ENCODE assay signal across 1 cellular context in genomic region chr17:49146620-49147306, GRCh38.
A peak's percentile ranks its signal among the peaks of the same experiment; 100 is the strongest.
TF ChIP-seq lines count a peak whose summit lies in the region.

No MANE protein-coding gene starts in this region.

TF ChIP-seq in A549, 52 proteins besides CTCF, POLR2A, EP300 and RAD21 (continued from another document):
- no peak for TF ChIP-seq MAFK (IDR thresholded peaks at IDR 0.05; ENCODE audit: partially characterized antibody)
- no peak for TF ChIP-seq RARB (CRISPR knock-in tag; IDR thresholded peaks at IDR 0.05)
- TF ChIP-seq ZSCAN20 (CRISPR knock-in tag; IDR thresholded peaks at IDR 0.05) = no peak
- 0 out of 5 replicates have a peak, but pooled peaks of 1 of the 2 experiments have one; percentile 31 for TF ChIP-seq JUN (IDR thresholded peaks at IDR 0.05)
- TF ChIP-seq ZFP36 (IDR thresholded peaks at IDR 0.05; ENCODE audit: borderline replicate concordance, partially characterized antibody) = peak; percentile 1
